9 cellular contexts compared by ENCODE assay signal in the genomic region with DNA sequence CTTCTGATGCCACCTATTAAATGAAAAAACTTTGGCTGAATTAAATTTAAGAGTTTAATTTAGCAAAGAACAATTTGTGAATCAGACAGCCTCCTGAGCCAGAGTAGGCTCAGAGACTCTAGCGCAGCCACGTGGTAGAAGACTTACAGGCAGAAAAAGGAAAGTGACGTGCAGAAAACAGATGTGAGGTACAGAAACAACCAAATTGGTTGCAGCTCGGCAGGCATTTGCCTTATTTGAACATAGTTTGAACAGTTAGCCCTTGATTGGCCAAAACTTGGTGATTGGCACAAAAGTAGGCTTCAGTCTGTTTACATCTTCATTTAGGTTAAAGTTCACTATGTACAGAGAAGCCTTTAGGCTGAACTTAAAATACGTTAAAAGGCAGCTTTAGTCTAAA. TPM values are rescaled to one million over a fixed set of nuclear protein-coding genes. Genes with fewer than 3 reads are reported as not detected.
DNase-seq lines count a peak whose midpoint lies in the region; ATAC-seq and TF ChIP-seq lines count a peak whose summit lies in the region.
"Had no signal": no experiment of that assay in that cellular context is flagged by ENCODE, and none has a peak within 500 bp of the region (broad histone marks: within the 10 kb centered on the region; RNA-seq: fewer than 3 reads in every experiment).

No MANE protein-coding gene starts in this region.

- DNase-seq in MCF 10A (ENCODE audit: unreplicated experiment) (no peak), mammary epithelial cell (no peak), chondrocyte (ENCODE audit: low spot score) (no peak), left lung (no peak), vagina (ENCODE audit: extremely low spot score in 2 of 2) (no peak), kidney tubule cell (ENCODE audit: low spot score) (no peak)
- DNase-seq in NK-92 treated with Interleukin-12 subunit alpha and Interleukin-12 subunit beta, amount 100 ng/mL, for 24 hours (lab: John Stamatoyannopoulos, UW) = no peak
- no peak for DNase-seq in activated T-helper 2 cell treated with anti-CD3 and anti-CD28 coated beads, Interferon-gamma antibody, Interleukin-2, Interleukin-4, amounts not matched to agents 10 μg/mL and 5 μg/mL and 100 μg/mL, durations not matched to agents 14 hours and 24 hours and 36 hours (ENCODE audit: low spot score)

- no peak overlapping the region for H3K27ac ChIP-seq in mammary epithelial cell (ENCODE audit: insufficient read depth, low read depth, low read length)
- H3K27ac ChIP-seq in left lung = no peak overlapping the region
- H3K27ac ChIP-seq in vagina = peak overlapping the region; percentile 53

- no peaks in the 10 kb centered on the region for H3K79me2 ChIP-seq in mammary epithelial cell (ENCODE audit: insufficient read depth, low read length)

- H3K9me3 ChIP-seq in mammary epithelial cell (replicated peaks; ENCODE audit: insufficient read depth, low read length) (peaks cover 5% of the 10 kb centered on the region), left lung (peaks cover 0 to 6% of the 10 kb centered on the region in 2 donors), vagina (no peaks in the 10 kb centered on the region)

- intact Hi-C loops in MCF 10A (cut with micrococcal nuclease) (no loop called here), mammary epithelial cell (cut with micrococcal nuclease) (no loop called here), left lung (cut with DNase I) (no loop called here), vagina (cut with DNase I) (no loop called here)
- intact Hi-C loops in activated T-helper 2 cell treated with anti-CD3 and anti-CD28 coated beads, Interferon-gamma antibody, Interleukin-2, Interleukin-4, amounts not matched to agents 10 μg/mL and 5 μg/mL and 100 μg/mL, durations not matched to agents 14 hours and 24 hours and 36 hours (cut with micrococcal nuclease) = no loop called here

- no peak overlapping the region for H3K4me2 ChIP-seq in mammary epithelial cell (ENCODE audit: insufficient read depth, low read depth, low read length)

- H3K4me1 ChIP-seq in mammary epithelial cell (ENCODE audit: insufficient read depth, low read length) (no peaks in the 10 kb centered on the region), left lung (no peaks in the 10 kb centered on the region), vagina (no peaks in the 10 kb centered on the region)

- peaks cover 9% of the 10 kb centered on the region for H3K9me3 Mint-ChIP-seq in MCF 10A (ENCODE audit: unreplicated experiment)
- peaks cover 18% of the 10 kb centered on the region for H3K9me3 Mint-ChIP-seq in chondrocyte (ENCODE audit: low read depth)
- peaks cover 13% of the 10 kb centered on the region for H3K9me3 Mint-ChIP-seq in activated T-helper 2 cell treated with anti-CD3 and anti-CD28 coated beads, Interferon-gamma antibody, Interleukin-2, Interleukin-4, amounts not matched to agents 10 μg/mL and 5 μg/mL and 100 μg/mL, durations not matched to agents 14 hours and 24 hours and 36 hours

- H3K27me3 Mint-ChIP-seq in MCF 10A (ENCODE audit: insufficient read depth, unreplicated experiment) (no peaks in the 10 kb centered on the region), chondrocyte (ENCODE audit: low read depth) (no peaks in the 10 kb centered on the region)
- peaks cover 14% of the 10 kb centered on the region for H3K27me3 Mint-ChIP-seq in activated T-helper 2 cell treated with anti-CD3 and anti-CD28 coated beads, Interferon-gamma antibody, Interleukin-2, Interleukin-4, amounts not matched to agents 10 μg/mL and 5 μg/mL and 100 μg/mL, durations not matched to agents 14 hours and 24 hours and 36 hours (ENCODE audit: low read depth)

- no peak for TF ChIP-seq POLR2A in vagina (IDR thresholded peaks at IDR 0.05)

- H3K9ac ChIP-seq in mammary epithelial cell (ENCODE audit: insufficient read depth, low read length) = no peak overlapping the region

- WGBS in mammary epithelial cell (ENCODE audit: low coverage, missing lambda C conversion rate) = 87% methylated on average over 5 of the region's 5 CpGs

- BruUV-seq in MCF 10A (replicated peaks; lab: Mats Ljungman, UMichigan) (no TSS peak), mammary epithelial cell (replicated peaks; lab: Mats Ljungman, UMichigan) (no TSS peak)

- TF ChIP-seq CTCF in MCF 10A (IDR thresholded peaks at IDR 0.05; ENCODE audit: unreplicated experiment) (peak; percentile 18), mammary epithelial cell (conservative IDR thresholded peaks at IDR 0.05 in 1 of 2, IDR thresholded peaks at IDR 0.05 in 1 of 2; ENCODE audit: extremely low read depth in 1 of 2, insufficient read depth in 1 of 2, low read depth in 1 of 2, low read length in 2 of 2) (peak in 1 of 2 donors; percentile 31), chondrocyte (IDR thresholded peaks at IDR 0.05) (peak; percentile 70), left lung (IDR thresholded peaks at IDR 0.05) (peak in 1 of 2 donors; percentile 28), vagina (IDR thresholded peaks at IDR 0.05) (peak; percentile 8 to 38 (median 27))

- H2AFZ ChIP-seq in mammary epithelial cell (ENCODE audit: low read depth, low read length) = no peak overlapping the region

- H3K27ac Mint-ChIP-seq in MCF 10A (ENCODE audit: low read depth, unreplicated experiment) (no peak overlapping the region), chondrocyte (ENCODE audit: unreplicated experiment) (no peak overlapping the region)
- no peak overlapping the region for H3K27ac Mint-ChIP-seq in activated T-helper 2 cell treated with anti-CD3 and anti-CD28 coated beads, Interferon-gamma antibody, Interleukin-2, Interleukin-4, amounts not matched to agents 10 μg/mL and 5 μg/mL and 100 μg/mL, durations not matched to agents 14 hours and 24 hours and 36 hours

- H3K36me3 Mint-ChIP-seq in MCF 10A (ENCODE audit: insufficient read depth, unreplicated experiment) = no peaks in the 10 kb centered on the region
- peaks cover 9% of the 10 kb centered on the region for H3K36me3 Mint-ChIP-seq in chondrocyte (ENCODE audit: low read depth)
- H3K36me3 Mint-ChIP-seq in activated T-helper 2 cell treated with anti-CD3 and anti-CD28 coated beads, Interferon-gamma antibody, Interleukin-2, Interleukin-4, amounts not matched to agents 10 μg/mL and 5 μg/mL and 100 μg/mL, durations not matched to agents 14 hours and 24 hours and 36 hours (ENCODE audit: low read depth) = peaks cover 9% of the 10 kb centered on the region

- POLR2A ChIA-PET in MCF 10A (lab: Yijun Ruan, JAX) = interaction anchor here (0.6 kb wide), 1 partner anchor 169 kb away, joined by 3 read pairs; no protein-coding TSS in a partner anchor

- in situ Hi-C loops in mammary epithelial cell (cut with MboI; ENCODE audit: low sequenced_read_pairs in 2 of 2) = no loop called here

- H3K27me3 ChIP-seq in mammary epithelial cell (ENCODE audit: insufficient read depth, low read length) (no peaks in the 10 kb centered on the region), left lung (no peaks in the 10 kb centered on the region), vagina (no peaks in the 10 kb centered on the region)

- no peaks in the 10 kb centered on the region for H3K4me1 Mint-ChIP-seq in MCF 10A (ENCODE audit: insufficient read depth, unreplicated experiment)
- H3K4me1 Mint-ChIP-seq in chondrocyte (ENCODE audit: low read depth) = no peaks in the 10 kb centered on the region
- H3K4me1 Mint-ChIP-seq in activated T-helper 2 cell treated with anti-CD3 and anti-CD28 coated beads, Interferon-gamma antibody, Interleukin-2, Interleukin-4, amounts not matched to agents 10 μg/mL and 5 μg/mL and 100 μg/mL, durations not matched to agents 14 hours and 24 hours and 36 hours (ENCODE audit: low read depth) = peaks cover 2% of the 10 kb centered on the region

- CTCF ChIA-PET in MCF 10A (lab: Yijun Ruan, JAX) = interaction anchor here (0.6 to 1.5 kb wide), 2 partner anchors 39 to 53 kb away, joined by 3 read pairs; no protein-coding TSS in a partner anchor
- CTCF ChIA-PET in mammary epithelial cell (lab: Charles Lee; ENCODE audit: low non-redundant PET) = no interaction called here

- H3K4me3 Mint-ChIP-seq in MCF 10A (ENCODE audit: unreplicated experiment) (no peak overlapping the region), chondrocyte (ENCODE audit: unreplicated experiment) (no peak overlapping the region)
- no peak overlapping the region for H3K4me3 Mint-ChIP-seq in activated T-helper 2 cell treated with anti-CD3 and anti-CD28 coated beads, Interferon-gamma antibody, Interleukin-2, Interleukin-4, amounts not matched to agents 10 μg/mL and 5 μg/mL and 100 μg/mL, durations not matched to agents 14 hours and 24 hours and 36 hours (ENCODE audit: low read depth)
- H3K4me3 Mint-ChIP-seq: CD8-positive, alpha-beta memory T cell had no signal

- dilution Hi-C loops in mammary epithelial cell (cut with HindIII; ENCODE audit: low sequenced_read_pairs) = no loop called here

- H3K36me3 ChIP-seq in mammary epithelial cell (ENCODE audit: insufficient read depth, low read length) (no peaks in the 10 kb centered on the region), left lung (no peaks in the 10 kb centered on the region), vagina (no peaks in the 10 kb centered on the region)

- ATAC-seq in left lung = peak; percentile 52

- no peaks in the 10 kb centered on the region for H4K20me1 ChIP-seq in mammary epithelial cell (ENCODE audit: insufficient read depth, low read length)

- H3K4me3 ChIP-seq in mammary epithelial cell (replicated peaks in 1 of 3; ENCODE audit: insufficient read depth in 1 of 3, low read depth in 2 of 3, low read length in 3 of 3) = no peak overlapping the region
- H3K4me3 ChIP-seq in left lung = no peak overlapping the region
- H3K4me3 ChIP-seq in vagina = no peak overlapping the region

RNA-seq across cellular contexts. Expression of gene TCP10L, which starts 22.9 kb away (rescaled TPM):
- total RNA-seq in MCF 10A (2022) (not detected in 2 replicates), mammary epithelial cell (under 1 TPM in 1 of 2 donors, not detected in 1; under 0.01 TPM), chondrocyte (0.31 to 0.70 TPM (median 0.40 TPM) in 3 replicates), left lung (under 1 TPM; 0.55 to 0.67 TPM), vagina (not detected)
- polyA plus RNA-seq in mammary epithelial cell = 0.11 TPM
- polyA minus RNA-seq in mammary epithelial cell = not detected
- total RNA-seq in activated T-helper 2 cell treated with anti-CD3 and anti-CD28 coated beads, Interferon-gamma antibody, Interleukin-2, Interleukin-4, amounts not matched to agents 10 μg/mL and 5 μg/mL and 100 μg/mL, durations not matched to agents 14 hours and 24 hours and 36 hours = 1.1 and 1.3 TPM in 2 replicates
- total RNA-seq: CD8-positive, alpha-beta memory T cell had no signal

RNA-seq across cellular contexts. Expression of gene CFAP298, which starts 49.8 kb away (rescaled TPM):
- total RNA-seq in MCF 10A (2022) (52.7 and 54.2 TPM in 2 replicates), mammary epithelial cell (10 to 100 TPM; 15.3 to 48.9 TPM), chondrocyte (23.4 to 28.0 TPM (median 25.3 TPM) in 3 replicates), left lung (10 to 100 TPM; 31.5 to 34.7 TPM), vagina (22.1 TPM)
- polyA plus RNA-seq in mammary epithelial cell = 29.9 TPM
- polyA minus RNA-seq in mammary epithelial cell = 6.3 TPM
- total RNA-seq in activated T-helper 2 cell treated with anti-CD3 and anti-CD28 coated beads, Interferon-gamma antibody, Interleukin-2, Interleukin-4, amounts not matched to agents 10 μg/mL and 5 μg/mL and 100 μg/mL, durations not matched to agents 14 hours and 24 hours and 36 hours = 44.5 and 48.6 TPM in 2 replicates
